Comparison of ENCODE assay signal across 9 cellular contexts in genomic region chr2:17539596-17539992, GRCh38. TPM values are rescaled to one million over a fixed set of nuclear protein-coding genes. Genes with fewer than 3 reads are reported as not detected.
A peak's percentile ranks its signal among the peaks of the same experiment; 100 is the strongest.
DNase-seq lines count a peak whose midpoint lies in the region; ATAC-seq and TF ChIP-seq lines count a peak whose summit lies in the region.
"Had no signal": no experiment of that assay in that cellular context is flagged by ENCODE, and none has a peak within 500 bp of the region (broad histone marks: within the 10 kb centered on the region; RNA-seq: fewer than 3 reads in every experiment).

No MANE protein-coding gene starts in this region.

- no peaks in the 10 kb centered on the region for H3K9me3 ChIP-seq in thyroid gland

- no peaks in the 10 kb centered on the region for H3K36me3 ChIP-seq in thyroid gland

- H3K4me3 ChIP-seq in choroid plexus epithelial cell (ENCODE audit: low read depth, low read length) = no peak overlapping the region
- H3K4me3 ChIP-seq in thyroid gland (replicated peaks in 1 of 3) = peak overlapping the region in 2 of 3 donors; percentile 24 to 37

- ATAC-seq in HG03280 (IDR thresholded peaks at IDR 0.05; ENCODE audit: unreplicated experiment) (no peak), GM21576 (IDR thresholded peaks at IDR 0.05; ENCODE audit: unreplicated experiment) (no peak), GM19035 (IDR thresholded peaks at IDR 0.05; ENCODE audit: unreplicated experiment) (no peak)

- no peaks in the 10 kb centered on the region for H3K4me1 ChIP-seq in thyroid gland

- peak overlapping the region; percentile 15 to 58 (median 37) for H3K27ac ChIP-seq in thyroid gland

- intact Hi-C loops in thyroid gland (cut with DNase I) = no loop called here

- H3K27me3 ChIP-seq in thyroid gland = no peaks in the 10 kb centered on the region

- DNase-seq in NCI-H1105 (lab: John Stamatoyannopoulos, UW) = peak; percentile 31
- DNase-seq in choroid plexus epithelial cell (ENCODE audit: low read depth) = peak; percentile 2
- peak; percentile 36 for DNase-seq in kidney tubule cell (ENCODE audit: low spot score)
- peak; percentile 23 to 38 for DNase-seq in thyroid gland
- DNase-seq in NCI-H2107 treated with DMSO at 0.1 percent for 48 hours (lab: John Stamatoyannopoulos, UW; ENCODE audit: unreplicated experiment) = no peak
- DNase-seq: Kasumi-1 had no signal

- no peak for TF ChIP-seq POLR2A in thyroid gland (IDR thresholded peaks at IDR 0.05)

- 7 to 9% methylated on average over 5 to 8 of the region's 8 CpGs for whole genome bisulfite sequencing in thyroid gland, 2 donors

- TF ChIP-seq CTCF in choroid plexus epithelial cell (conservative IDR thresholded peaks at IDR 0.05; ENCODE audit: low read depth, low read length) (no peak), thyroid gland (IDR thresholded peaks at IDR 0.05) (no peak)

RNA-seq across cellular contexts. Expression of gene VSNL1, which starts 0.9 kb away (rescaled TPM):
- total RNA-seq in thyroid gland = under 1 TPM in 2 of 4 donors, not detected in 2; 0.33 to 0.45 TPM

RNA-seq across cellular contexts. Expression of gene RAD51AP2, which starts 21.4 kb away (rescaled TPM):
- under 1 TPM in 2 of 4 donors, not detected in 2; 0.11 to 0.13 TPM for total RNA-seq in thyroid gland
